ENCODE assay signal across 25 cellular contexts in the genomic region with DNA sequence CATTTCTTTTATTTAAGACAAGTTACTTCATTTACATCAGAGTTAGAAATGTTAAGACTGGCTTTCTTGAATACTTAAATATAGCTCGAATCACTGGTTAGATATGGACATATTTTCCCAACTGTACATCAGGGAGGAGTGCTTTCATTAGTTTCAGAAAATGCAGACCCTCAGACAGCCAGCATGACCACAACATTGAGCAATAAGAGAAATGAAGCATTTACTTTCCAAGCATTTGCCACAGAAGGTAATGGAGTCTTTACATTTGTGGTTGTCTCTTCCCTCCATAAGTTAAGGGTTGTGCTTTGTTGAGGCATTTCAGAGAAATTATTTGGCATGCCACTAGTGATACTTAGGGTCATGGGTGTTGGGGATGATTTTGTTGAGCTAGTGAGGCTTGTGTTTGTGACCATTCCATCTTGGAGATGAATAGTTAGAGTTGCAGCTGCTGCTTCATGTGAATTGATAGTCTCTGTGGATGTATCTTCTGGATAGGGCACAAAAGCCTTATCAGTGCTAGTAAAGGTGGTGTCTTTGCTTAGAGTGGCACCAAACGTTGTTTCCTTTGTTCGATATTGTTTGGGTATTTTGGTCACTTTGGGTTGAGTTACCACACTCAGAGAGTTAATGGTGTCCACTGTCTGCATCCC. TPM values are rescaled to one million over a fixed set of nuclear protein-coding genes. Genes with fewer than 3 reads are reported as not detected.
DNase-seq lines count a peak whose midpoint lies in the region; ATAC-seq and TF ChIP-seq lines count a peak whose summit lies in the region.
"Had no signal": no experiment of that assay in that cellular context is flagged by ENCODE, and none has a peak within 500 bp of the region (broad histone marks: within the 10 kb centered on the region; RNA-seq: fewer than 3 reads in every experiment).

No MANE protein-coding gene starts in this region.

- H3K4me2 ChIP-seq in mesenchymal stem cell (ENCODE audit: low read length, poor library complexity, severe bottlenecking): no peak overlapping the region

- no peak overlapping the region for H4K8ac ChIP-seq in mesenchymal stem cell (ENCODE audit: low read length)

- peaks cover 3 to 6% of the 10 kb centered on the region in 2 experiments for H3K36me3 ChIP-seq in mesenchymal stem cell (ENCODE audit: control insufficient read depth in 1 of 2, insufficient read depth in 2 of 2, low read depth in 1 of 2, low read length in 2 of 2)
- no peaks in the 10 kb centered on the region for H3K36me3 ChIP-seq in H7 (replicated peaks; ENCODE audit: control insufficient read depth, insufficient read depth, low read length)
- H3K36me3 ChIP-seq: cardiac muscle cell, neutrophil, prostate gland, thoracic aorta, vagina had no signal

- peaks cover 4% of the 10 kb centered on the region for H3K79me1 ChIP-seq in mesenchymal stem cell (replicated peaks; ENCODE audit: low read length, poor library complexity, severe bottlenecking)

- no peaks in the 10 kb centered on the region for H3K9me3 ChIP-seq in mesenchymal stem cell (ENCODE audit: control insufficient read depth, low read length)
- H3K9me3 ChIP-seq: esophagus muscularis mucosa, left ventricle myocardium inferior, neutrophil, prostate gland, sigmoid colon, thoracic aorta, vagina had no signal

- H4K91ac ChIP-seq in mesenchymal stem cell (ENCODE audit: low read length): no peak overlapping the region

- 99% methylated on average over 3 of the region's 3 CpGs for WGBS in mesenchymal stem cell

- no peak overlapping the region for H2AK5ac ChIP-seq in mesenchymal stem cell (ENCODE audit: low read length, severe bottlenecking)

- H2BK120ac ChIP-seq in mesenchymal stem cell (ENCODE audit: low read depth, low read length): no peak overlapping the region

- H2AFZ ChIP-seq in mesenchymal stem cell (ENCODE audit: low read depth, low read length): no peak overlapping the region

- ATAC-seq in HG02840 (IDR thresholded peaks at IDR 0.05; ENCODE audit: low FRiP score, unreplicated experiment): no peak

- H3K4me3 ChIP-seq in HL-60 (replicated peaks; ENCODE audit: insufficient read depth, low read length) (no peak overlapping the region), choroid plexus epithelial cell (ENCODE audit: low read depth, low read length) (no peak overlapping the region), mesenchymal stem cell (ENCODE audit: insufficient read depth in 1 of 2, low read depth in 1 of 2, low read length in 2 of 2) (no peak overlapping the region), H7 (ENCODE audit: insufficient read depth, low read depth, low read length) (no peak overlapping the region)
- H3K4me3 ChIP-seq: cardiac muscle cell, esophagus muscularis mucosa, left ventricle myocardium inferior, prostate gland, sigmoid colon, thoracic aorta, vagina had no signal

- no peaks in the 10 kb centered on the region for H3K4me1 ChIP-seq in mesenchymal stem cell (ENCODE audit: control insufficient read depth, insufficient read depth, low read depth, low read length)
- H3K4me1 ChIP-seq: esophagus muscularis mucosa, left ventricle myocardium inferior, prostate gland, sigmoid colon, vagina had no signal

- H3K18ac ChIP-seq in mesenchymal stem cell (ENCODE audit: low read depth in 1 of 2, low read length in 2 of 2): no peak overlapping the region

- H3K27ac ChIP-seq in HL-60 (replicated peaks) (peak overlapping the region; percentile 7; the same call in 1 of the 2 replicates), mesenchymal stem cell (ENCODE audit: low read length, poor library complexity, severe bottlenecking) (no peak overlapping the region)
- H3K27ac ChIP-seq: cardiac muscle cell, esophagus muscularis mucosa, left ventricle myocardium inferior, neutrophil, prostate gland, sigmoid colon, thoracic aorta, vagina, WERI-Rb-1 had no signal

- no peaks in the 10 kb centered on the region for H3K27me3 ChIP-seq in HL-60 (ENCODE audit: insufficient read depth, poor library complexity, severe bottlenecking)
- no peaks in the 10 kb centered on the region for H3K27me3 ChIP-seq in mesenchymal stem cell (ENCODE audit: control insufficient read depth in 1 of 2, insufficient read depth in 1 of 2, low read length in 2 of 2)
- no peaks in the 10 kb centered on the region for H3K27me3 ChIP-seq in H7 (ENCODE audit: control insufficient read depth, insufficient read depth, low read length)
- H3K27me3 ChIP-seq: cardiac muscle cell, esophagus muscularis mucosa, neutrophil, sigmoid colon, vagina had no signal

- no peak overlapping the region for H3K4ac ChIP-seq in mesenchymal stem cell (ENCODE audit: low read depth in 1 of 2, low read length in 2 of 2)

- no peak overlapping the region for H2BK12ac ChIP-seq in mesenchymal stem cell (ENCODE audit: low read length in 2 of 2)

- no peak overlapping the region for H3K23ac ChIP-seq in mesenchymal stem cell (ENCODE audit: low read length in 2 of 2)

- H2BK5ac ChIP-seq in mesenchymal stem cell (ENCODE audit: low read depth, low read length, poor library complexity, severe bottlenecking): no peak overlapping the region

- H3K14ac ChIP-seq in mesenchymal stem cell (ENCODE audit: low read length in 2 of 2): no peak overlapping the region

- no peak for DNase-seq in HL-60 (ENCODE audit: low read depth in 1 of 2, low spot score in 1 of 2)
- peak; percentile 34 for DNase-seq in NCI-H146 treated with DMSO at 0.1 percent for 48 hours (lab: John Stamatoyannopoulos, UW; ENCODE audit: unreplicated experiment)
- peak; percentile 58 for DNase-seq in choroid plexus epithelial cell (ENCODE audit: low read depth)
- peak; percentile 32 for DNase-seq in mesenchymal stem cell
- no peak for DNase-seq in NCI-H226
- DNase-seq in H7: no peak
- DNase-seq in NCI-H510A treated with DMSO at 0.1 percent for 48 hours (lab: John Stamatoyannopoulos, UW): no peak
- DNase-seq: activated CD4-positive, alpha-beta T cell treated with anti-CD3 and anti-CD28 coated beads, Interleukin-2, amount 10 ng/mL, durations not matched to agents 24 days and 14 days; activated naive CD4-positive, alpha-beta T cell treated with Interleukin-2 at 50 U/mL for 16 hours; H9; left ventricle myocardium inferior; NCI-H1436; NCI-H446 treated with DMSO at 0.1 percent for 48 hours; sigmoid colon; stimulated activated naive CD4-positive, alpha-beta T cell; WERI-Rb-1 had no signal

- TF ChIP-seq CTCF in HL-60 (IDR thresholded peaks at IDR 0.05; ENCODE audit: insufficient read depth, low read length) (no peak), choroid plexus epithelial cell (conservative IDR thresholded peaks at IDR 0.05; ENCODE audit: low read depth, low read length) (no peak)

- H3K9ac ChIP-seq in mesenchymal stem cell (ENCODE audit: low read length): no peak overlapping the region

- H2BK15ac ChIP-seq in mesenchymal stem cell (ENCODE audit: low read depth, poor library complexity, severe bottlenecking): no peak overlapping the region

RNA-seq across cellular contexts. Expression of gene OMG, which starts 2.1 kb away (rescaled TPM):
- polyA plus RNA-seq in mesenchymal stem cell (2013, experiment 1 of 2): 2.8 TPM
- 2.5 TPM for polyA plus RNA-seq in mesenchymal stem cell (2013, experiment 2 of 2)
- total RNA-seq in H7 (2014; rRNA removed; shearing (Covaris generic)): not detected in 2 replicates
- total RNA-seq: cardiac muscle cell, glomerular endothelial cell, H9, HT-29, prostate gland, thoracic aorta, vagina had no signal

RNA-seq across cellular contexts. Expression of gene EVI2B, which starts 18.9 kb away (rescaled TPM):
- polyA plus RNA-seq in mesenchymal stem cell (2013, experiment 1 of 2): 4.1 TPM
- 4.2 TPM for polyA plus RNA-seq in mesenchymal stem cell (2013, experiment 2 of 2)
- not detected in 2 replicates for total RNA-seq in H7 (2014; rRNA removed; shearing (Covaris generic))
- total RNA-seq: cardiac muscle cell, H9, HT-29 had no signal

RNA-seq across cellular contexts. Expression of gene EVI2A, which starts 26.5 kb away (rescaled TPM):
- 1.6 TPM for polyA plus RNA-seq in mesenchymal stem cell (2013, experiment 1 of 2)
- 1.5 TPM for polyA plus RNA-seq in mesenchymal stem cell (2013, experiment 2 of 2)
- total RNA-seq in H7 (2014; rRNA removed; shearing (Covaris generic)): not detected in 2 replicates
- total RNA-seq: cardiac muscle cell, H9, HT-29 had no signal

Comparison
In these comparisons a context has a peak if more than half of its experiments do, and no peak if none do; other contexts are left out.
1. DNase-seq: peak in NCI-H146 treated with DMSO at 0.1 percent for 48 hours (single experiment), choroid plexus epithelial cell (single experiment) and mesenchymal stem cell (single experiment); none in HL-60 (0 of 2), NCI-H226 (single experiment), H7 (single experiment) and NCI-H510A treated with DMSO at 0.1 percent for 48 hours (single experiment).